1 cellular context compared by ENCODE assay signal in genomic region chr19:18097993-18098890, GRCh38.
TF ChIP-seq lines count a peak whose summit lies in the region.

No MANE protein-coding gene starts in this region.

TF ChIP-seq in IMR-90, 13 proteins besides CTCF, POLR2A, EP300 and RAD21:
- TF ChIP-seq MXI1 (IDR thresholded peaks at IDR 0.05; ENCODE audit: borderline replicate concordance, low read depth, low read length) (no peak), SMC3 (IDR thresholded peaks at IDR 0.05; ENCODE audit: low read depth, low read length) (no peak)
